ENCODE assay signal across 16 cellular contexts in the genomic region with DNA sequence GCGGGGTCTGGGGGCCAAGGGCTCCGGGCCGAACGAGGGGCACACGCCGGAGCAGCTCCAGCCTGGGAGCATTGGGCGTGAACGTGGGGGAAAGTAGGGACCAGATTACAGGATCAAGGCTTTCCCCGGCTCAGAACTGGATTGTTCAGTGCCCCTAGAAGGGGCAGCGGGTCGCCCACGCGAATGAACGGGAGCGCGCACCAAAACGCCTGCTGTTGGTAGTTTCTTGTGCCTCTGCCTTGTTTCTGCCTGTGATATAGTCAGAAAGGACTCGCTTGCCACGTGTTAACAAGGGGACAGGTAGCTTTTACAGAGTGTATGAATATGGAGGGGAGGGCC. TPM values are rescaled to one million over a fixed set of nuclear protein-coding genes. Genes with fewer than 3 reads are reported as not detected.
A peak's percentile ranks its signal among the peaks of the same experiment; 100 is the strongest.
DNase-seq lines count a peak whose midpoint lies in the region; ATAC-seq and TF ChIP-seq lines count a peak whose summit lies in the region.
"Had no signal": no experiment of that assay in that cellular context is flagged by ENCODE, and none has a peak within 500 bp of the region (broad histone marks: within the 10 kb centered on the region; RNA-seq: fewer than 3 reads in every experiment).

No MANE protein-coding gene starts in this region.

- no peak overlapping the region for H2AK5ac ChIP-seq in H9 (ENCODE audit: insufficient read length, low read length)

- no peak overlapping the region for H3K4ac ChIP-seq in H9 (ENCODE audit: low read depth, low read length)

- H3K27ac ChIP-seq in H9 (ENCODE audit: insufficient read length, low read depth, low read length) (no peak overlapping the region), mammary epithelial cell (ENCODE audit: insufficient read depth, low read depth, low read length) (no peak overlapping the region), spleen (no peak overlapping the region)
- H3K27ac ChIP-seq: BLaER1 had no signal

- H3K27ac Mint-ChIP-seq in H9 = no peak overlapping the region

- dilution Hi-C loops in mammary epithelial cell (cut with HindIII; ENCODE audit: low sequenced_read_pairs) = no loop called here

- in situ Hi-C loops in mammary epithelial cell (cut with MboI; ENCODE audit: low sequenced_read_pairs in 2 of 2) = no loop called here

- peaks cover 6% of the 10 kb centered on the region for H3K23me2 ChIP-seq in H9 (ENCODE audit: insufficient read length, low read depth, low read length, poor library complexity, severe bottlenecking)

- H2BK15ac ChIP-seq in H9 (ENCODE audit: low read depth, low read length) = no peak overlapping the region

- H3K4me3 ChIP-seq in mammary epithelial cell (replicated peaks in 1 of 3; ENCODE audit: insufficient read depth in 1 of 3, low read depth in 2 of 3, low read length in 3 of 3) (no peak overlapping the region), spleen (peak overlapping the region in 6 of 8 donors; percentile 22 to 63 (median 27))
- H3K4me3 ChIP-seq: BLaER1 had no signal

- ATAC-seq in GM19035 (IDR thresholded peaks at IDR 0.05; ENCODE audit: unreplicated experiment) = no peak

- H3K9me3 ChIP-seq in H9 (ENCODE audit: control insufficient read depth, low read depth, low read length) (no peaks in the 10 kb centered on the region), mammary epithelial cell (replicated peaks; ENCODE audit: insufficient read depth, low read length) (no peaks in the 10 kb centered on the region), spleen (no peaks in the 10 kb centered on the region)

- H3K36me3 ChIP-seq in mammary epithelial cell (ENCODE audit: insufficient read depth, low read length) (no peaks in the 10 kb centered on the region), spleen (no peaks in the 10 kb centered on the region)
- H3K36me3 ChIP-seq: BLaER1 had no signal

- H3K14ac ChIP-seq in H9 (ENCODE audit: insufficient read depth, low read length) = no peak overlapping the region

- H3K79me1 ChIP-seq in H9 (ENCODE audit: insufficient read depth, low read depth, low read length, poor library complexity, severe bottlenecking) = no peaks in the 10 kb centered on the region

- H3K9ac ChIP-seq in H9 (ENCODE audit: extremely low read depth, insufficient read length, low read length) (no peak overlapping the region), mammary epithelial cell (ENCODE audit: insufficient read depth, low read length) (no peak overlapping the region)
- H3K9ac ChIP-seq: BLaER1 had no signal

- WGBS in H9 (ENCODE audit: extremely low coverage, insufficient read length, low lambda C conversion rate) = no CpG with 5 or more reads among the region's 19 CpGs
- no CpG with 5 or more reads among the region's 19 CpGs for WGBS in mammary epithelial cell (ENCODE audit: low coverage, missing lambda C conversion rate)
- WGBS in spleen, 5 donors = 14 to 43% (median 17%) methylated on average over 8 to 19 of the region's 19 CpGs

- H2BK120ac ChIP-seq in H9 (ENCODE audit: low read depth, low read length, poor library complexity, severe bottlenecking) = no peak overlapping the region

- no peak overlapping the region for H3K56ac ChIP-seq in H9 (ENCODE audit: insufficient read length, low read depth, low read length)

- H3K79me2 ChIP-seq in H9 (ENCODE audit: insufficient read depth, low read length) (no peaks in the 10 kb centered on the region), mammary epithelial cell (ENCODE audit: insufficient read depth, low read length) (no peaks in the 10 kb centered on the region)

- DNase-seq in H9 (no peak), mammary epithelial cell (no peak), left kidney (ENCODE audit: low read depth, low spot score) (peak; percentile 25), spleen (no peak), NCI-H748 treated with DMSO at 0.1 percent for 48 hours (lab: John Stamatoyannopoulos, UW) (no peak), NCI-H526 (lab: John Stamatoyannopoulos, UW) (no peak)
- DNase-seq in activated CD4-positive, alpha-beta T cell treated with anti-CD3 and anti-CD28 coated beads, Interleukin-2, amount 50 U/mL, for 48 hours = no peak
- DNase-seq: activated naive CD4-positive, alpha-beta T cell treated with anti-CD3 and anti-CD28 coated beads, Interleukin-2, amount 50 U/mL, for 16 hours; NCI-H2171 treated with DMSO at 0.1 percent for 48 hours; stimulated activated CD4-positive, alpha-beta T cell treated with anti-CD3 and anti-CD28 coated beads, Interleukin-1b, Interleukin-23, amount 100 ng/mL, for 48 hours; stimulated activated CD8-positive, alpha-beta memory T cell treated with anti-CD3 and anti-CD28 coated beads, Interleukin-4, amount 100 ng/mL, for 48 hours had no signal

- H3K4me1 ChIP-seq in H9 (ENCODE audit: insufficient read depth, low read length) = no peaks in the 10 kb centered on the region
- H3K4me1 ChIP-seq in mammary epithelial cell (ENCODE audit: insufficient read depth, low read length) = peaks cover 9% of the 10 kb centered on the region
- peaks cover 4 to 16% (median 14%) of the 10 kb centered on the region in 6 donors for H3K4me1 ChIP-seq in spleen
- H3K4me1 ChIP-seq: BLaER1 had no signal

- H3K4me3 Mint-ChIP-seq in H9 = peak overlapping the region; percentile 73 to 90

- CTCF ChIA-PET in mammary epithelial cell (lab: Charles Lee; ENCODE audit: low non-redundant PET) = no interaction called here

- TF ChIP-seq CTCF in H9 (conservative IDR thresholded peaks at IDR 0.05) (no peak), mammary epithelial cell (conservative IDR thresholded peaks at IDR 0.05 in 1 of 2, IDR thresholded peaks at IDR 0.05 in 1 of 2; ENCODE audit: extremely low read depth in 1 of 2, insufficient read depth in 1 of 2, low read depth in 1 of 2, low read length in 2 of 2) (no peak), spleen (IDR thresholded peaks at IDR 0.05 in 8 of 11, conservative IDR thresholded peaks at IDR 0.05 in 3 of 11) (no peak)

- no peak overlapping the region for H2BK5ac ChIP-seq in H9 (ENCODE audit: insufficient read length, low read length)

- BruUV-seq in mammary epithelial cell (replicated peaks; lab: Mats Ljungman, UMichigan) = no TSS peak

- no peaks in the 10 kb centered on the region for H3K9me3 Mint-ChIP-seq in H9

- H4K20me1 ChIP-seq in H9 (ENCODE audit: control insufficient read depth, insufficient read depth, insufficient read length) (no peaks in the 10 kb centered on the region), mammary epithelial cell (ENCODE audit: insufficient read depth, low read length) (no peaks in the 10 kb centered on the region)
- H4K20me1 ChIP-seq: BLaER1 had no signal

- peak overlapping the region; percentile 58 for H3K4me2 ChIP-seq in H9 (ENCODE audit: insufficient read depth, insufficient read length, low read length)
- peak overlapping the region; percentile 70 for H3K4me2 ChIP-seq in mammary epithelial cell (ENCODE audit: insufficient read depth, low read depth, low read length)
- H3K4me2 ChIP-seq: BLaER1 had no signal

- H2AFZ ChIP-seq in H9 (ENCODE audit: low read length) = no peak overlapping the region
- no peak overlapping the region for H2AFZ ChIP-seq in mammary epithelial cell (ENCODE audit: low read depth, low read length)

- peaks cover 13 to 14% of the 10 kb centered on the region in 2 experiments for H3K4me1 Mint-ChIP-seq in H9

- H3K23ac ChIP-seq in H9 (ENCODE audit: insufficient read length, low read depth, low read length) = no peak overlapping the region

- no peak overlapping the region for H3T11ph ChIP-seq in H9 (ENCODE audit: low read length)

- no peaks in the 10 kb centered on the region for H3K36me3 Mint-ChIP-seq in H9 (ENCODE audit: insufficient read depth in 1 of 3, low read depth in 3 of 3)

- intact Hi-C loops in mammary epithelial cell (cut with micrococcal nuclease) (no loop called here), spleen (cut with DNase I; ENCODE audit: low total_unique reads) (no loop called here)

- no peak overlapping the region for H2BK12ac ChIP-seq in H9 (ENCODE audit: insufficient read length, low read depth, low read length)

- H3K27me3 ChIP-seq in H9 (ENCODE audit: insufficient read depth, low read length) (peaks cover 5% of the 10 kb centered on the region; the same call in 1 of the 2 replicates), mammary epithelial cell (ENCODE audit: insufficient read depth, low read length) (peaks cover 16% of the 10 kb centered on the region), spleen (replicated peaks in 1 of 7) (peaks cover 0 to 63% (median 26%) of the 10 kb centered on the region in 7 donors)
- H3K27me3 ChIP-seq: BLaER1 had no signal

- no peak overlapping the region for H2BK20ac ChIP-seq in H9 (ENCODE audit: low read depth, low read length, poor library complexity, severe bottlenecking)

- H3K27me3 Mint-ChIP-seq in H9 (ENCODE audit: low read depth) = peaks cover 88% of the 10 kb centered on the region

- H4K8ac ChIP-seq in H9 (replicated peaks; ENCODE audit: insufficient read length, low read depth, low read length) = no peak overlapping the region

- H4K91ac ChIP-seq in H9 (ENCODE audit: insufficient read length, low read depth, low read length) = no peak overlapping the region

- no peak overlapping the region for H3K18ac ChIP-seq in H9 (ENCODE audit: insufficient read length, low read depth, low read length)

- no peak for TF ChIP-seq POLR2A in spleen (IDR thresholded peaks at IDR 0.05)

- no peak overlapping the region for H4K5ac ChIP-seq in H9 (ENCODE audit: insufficient read length, low read depth, low read length)

RNA-seq across cellular contexts. Expression of a gene that starts 1.1 kb away (rescaled TPM):
- total RNA-seq in H9 (2021) (0.02 TPM in 1 of 2 replicates, not detected in the other), mammary epithelial cell (not detected), spleen (1 to 10 TPM in 2 of 7 donors, under 1 TPM in 5; 0.13 to 4.3 (median 0.23) TPM)
- polyA plus RNA-seq in mammary epithelial cell (not detected), spleen (under 1 TPM; 0.08 to 0.42 (median 0.13) TPM)
- not detected for polyA minus RNA-seq in mammary epithelial cell
- total RNA-seq: endothelial cell of umbilical vein, lower leg skin, omental fat pad had no signal
- polyA plus RNA-seq: endothelial cell of umbilical vein had no signal

Comparison
In these comparisons a context has a peak if more than half of its experiments do, and no peak if none do; other contexts are left out.
1. H3K4me3 ChIP-seq: peak in spleen (6 of 8); none in mammary epithelial cell (0 of 3).